Comparison of ENCODE assay signal across 1 cellular context in the genomic region with DNA sequence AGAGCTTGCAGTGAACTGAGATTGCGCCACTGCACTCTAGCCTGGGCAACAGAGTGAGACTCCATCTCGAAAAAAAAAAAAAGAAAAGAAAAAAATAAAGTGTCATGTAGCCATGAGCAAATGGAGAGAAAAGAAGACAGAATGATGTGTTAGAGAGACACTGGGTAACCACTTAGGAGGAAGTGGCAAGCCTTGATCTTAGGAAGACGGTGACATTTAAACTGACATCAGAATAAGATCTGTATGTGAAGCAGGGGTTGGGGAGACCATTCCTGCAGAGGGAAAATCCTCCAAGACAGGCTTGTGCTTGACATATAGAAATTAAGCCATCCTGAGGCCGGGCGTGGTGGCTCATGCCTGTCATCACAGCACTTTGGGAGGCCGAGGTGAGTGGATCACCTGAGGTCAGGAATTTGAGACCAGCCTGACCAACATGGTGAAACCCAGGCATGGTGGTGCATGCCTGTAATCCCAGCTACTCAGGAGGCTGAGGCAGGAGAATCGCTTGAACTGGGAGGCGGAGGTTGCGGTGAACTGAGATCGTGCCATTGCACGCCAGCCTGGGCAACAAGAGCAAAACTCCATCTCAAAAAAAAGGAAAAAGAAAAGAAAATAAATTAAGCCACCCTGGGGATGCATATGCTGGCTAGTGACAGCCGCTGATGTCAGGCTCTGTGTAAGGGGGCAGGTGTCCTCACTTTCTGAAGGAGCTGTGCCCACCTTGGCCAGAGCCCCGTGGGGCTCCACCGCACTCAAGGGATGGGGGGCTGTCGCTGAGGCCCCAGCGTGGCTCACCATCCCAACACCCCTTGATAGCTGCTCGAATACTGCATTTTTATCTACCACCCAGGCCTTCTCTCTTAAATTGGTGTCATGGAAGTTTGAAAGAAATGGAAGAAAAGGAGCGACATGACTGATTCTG.
TF ChIP-seq lines count a peak whose summit lies in the region.

No MANE protein-coding gene starts in this region.

TF ChIP-seq in IMR-90, 13 proteins besides CTCF, POLR2A, EP300 and RAD21:
- TF ChIP-seq FOS (IDR thresholded peaks at IDR 0.05; ENCODE audit: low read depth, low read length) (no peak), BHLHE40 (IDR thresholded peaks at IDR 0.05; ENCODE audit: low read depth, low read length) (no peak), RCOR1 (IDR thresholded peaks at IDR 0.05; ENCODE audit: insufficient replicate concordance, low read length) (no peak), NFE2L2 (IDR thresholded peaks at IDR 0.05; ENCODE audit: low read depth, low read length) (no peak), MAFK (IDR thresholded peaks at IDR 0.05; ENCODE audit: low read depth, low read length) (no peak), CEBPB (IDR thresholded peaks at IDR 0.05; ENCODE audit: low read depth, low read length) (no peak)
